28 cellular contexts compared by ENCODE assay signal in the genomic region with DNA sequence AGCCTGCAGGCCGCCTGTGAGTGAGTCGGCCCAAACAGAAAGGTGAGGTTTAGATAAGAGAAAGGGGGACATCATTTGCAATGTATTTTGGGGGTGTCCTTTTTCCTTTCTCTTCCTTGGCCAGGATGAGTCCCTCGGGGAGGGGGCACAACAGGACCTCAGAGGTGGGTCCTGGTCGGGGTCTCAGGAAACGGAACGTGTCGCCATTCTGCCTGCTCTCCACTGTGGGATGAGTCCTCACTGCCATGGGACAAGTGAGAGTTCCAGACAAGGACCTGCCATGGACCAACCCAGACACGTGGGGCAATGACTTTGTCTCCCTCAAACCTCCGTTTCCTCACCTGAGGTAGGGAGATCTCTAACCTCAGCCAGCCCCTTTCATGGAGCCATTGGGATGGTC.
"Had no signal": no experiment of that assay in that cellular context is flagged by ENCODE, and none has a peak within 500 bp of the region (broad histone marks: within the 10 kb centered on the region; RNA-seq: fewer than 3 reads in every experiment).

No MANE protein-coding gene starts in this region.

- H3K4me3 ChIP-seq: lung, mucosa of descending colon, ovary, right atrium auricular region, right lobe of liver, smooth muscle cell, stomach, testis, thyroid gland, transverse colon, upper lobe of left lung, vagina had no signal

- H3K9me3 ChIP-seq: mucosa of descending colon, neutrophil, ovary, right atrium auricular region, right lobe of liver, stomach, testis, thyroid gland, transverse colon, upper lobe of left lung, vagina had no signal

- H3K27me3 ChIP-seq: neutrophil, ovary, right atrium auricular region, right lobe of liver, stomach, testis, thyroid gland, transverse colon, upper lobe of left lung, vagina had no signal

- H3K4me2 ChIP-seq: smooth muscle cell had no signal

- H3K27ac ChIP-seq: neutrophil, ovary, right lobe of liver, testis, thyroid gland, transverse colon had no signal

- H3K36me3 ChIP-seq: neutrophil, ovary, right atrium auricular region, right lobe of liver, stomach, thyroid gland, transverse colon, upper lobe of left lung, vagina had no signal

- H3K27ac Mint-ChIP-seq: naive thymus-derived CD4-positive, alpha-beta T cell; natural killer cell treated with Interleukin-12 subunit alpha and Interleukin-12 subunit beta and Interleukin-15 and Interleukin-18, amount 100 ng/mL, for 72 hours; progenitor cell of endocrine pancreas; stimulated activated naive B cell treated with anti-CD40 and anti-IgM and Interleukin-4, amounts not matched to agents 10 μg/mL and 1 μg/mL and 100 μg/mL, for 72 hours had no signal

- H3K36me3 Mint-ChIP-seq: immature natural killer cell; natural killer cell treated with Interleukin-12 subunit alpha and Interleukin-12 subunit beta and Interleukin-15 and Interleukin-18, amount 100 ng/mL, for 72 hours; stimulated activated naive B cell treated with anti-CD40 and anti-IgM and Interleukin-4, amounts not matched to agents 10 μg/mL and 1 μg/mL and 100 μg/mL, for 72 hours had no signal

- H3K9me3 Mint-ChIP-seq: immature natural killer cell; naive thymus-derived CD4-positive, alpha-beta T cell; natural killer cell treated with Interleukin-12 subunit alpha and Interleukin-12 subunit beta and Interleukin-15 and Interleukin-18, amount 100 ng/mL, for 72 hours; stimulated activated naive B cell treated with anti-CD40 and anti-IgM and Interleukin-4, amounts not matched to agents 10 μg/mL and 1 μg/mL and 100 μg/mL, for 72 hours had no signal

- H3K4me3 Mint-ChIP-seq: immature natural killer cell; naive thymus-derived CD4-positive, alpha-beta T cell; natural killer cell treated with Interleukin-12 subunit alpha and Interleukin-12 subunit beta and Interleukin-15 and Interleukin-18, amount 100 ng/mL, for 72 hours; stimulated activated naive B cell treated with anti-CD40 and anti-IgM and Interleukin-4, amounts not matched to agents 10 μg/mL and 1 μg/mL and 100 μg/mL, for 72 hours had no signal

- H3K27me3 Mint-ChIP-seq: natural killer cell treated with Interleukin-12 subunit alpha and Interleukin-12 subunit beta and Interleukin-15 and Interleukin-18, amount 100 ng/mL, for 72 hours had no signal

- ATAC-seq: left lobe of liver; mucosa of descending colon; naive thymus-derived CD4-positive, alpha-beta T cell; natural killer cell treated with Interleukin-12 subunit alpha and Interleukin-12 subunit beta and Interleukin-15 and Interleukin-18, amount 100 ng/mL, for 72 hours; right lobe of liver; stimulated activated naive B cell treated with anti-CD40 and anti-IgM and Interleukin-4, amounts not matched to agents 10 μg/mL and 1 μg/mL and 100 μg/mL, for 72 hours; stimulated activated naive CD8-positive, alpha-beta T cell treated with anti-CD3 and anti-CD28 coated beads, Interleukin-15, Interleukin-2, amounts not matched to agents 100 U/mL and 50 U/mL, for 24 hours had no signal

- DNase-seq: hypothalamus; immature natural killer cell; mesendoderm; midbrain; mucosa of descending colon; naive thymus-derived CD4-positive, alpha-beta T cell; occipital lobe; ovary; right lobe of liver; stimulated activated CD4-positive, alpha-beta T cell treated with anti-CD3 and anti-CD28 coated beads, Interleukin-12 subunit alpha, Interleukin-12 subunit beta, amount 100 ng/mL, for 4 hours; stimulated activated CD4-positive, alpha-beta T cell treated with anti-CD3 and anti-CD28 coated beads, Interleukin-15, amount 100 ng/mL, for 24 hours; stimulated activated CD4-positive, alpha-beta T cell treated with anti-CD3 and anti-CD28 coated beads, Interleukin-2, amount 100 ng/mL, for 24 hours; stimulated activated CD4-positive, alpha-beta T cell treated with anti-CD3 and anti-CD28 coated beads, Interleukin-4, amount 100 ng/mL, for 1 hour; stimulated activated naive B cell treated with anti-CD40 and anti-IgM and Interleukin-4, amounts not matched to agents 10 μg/mL and 1 μg/mL and 100 μg/mL, for 72 hours; stimulated activated naive CD8-positive, alpha-beta T cell treated with anti-CD3 and anti-CD28 coated beads, Interleukin-15, Interleukin-2, amounts not matched to agents 100 U/mL and 50 U/mL, for 24 hours; stomach; testis; thyroid gland; transverse colon had no signal
